8 cellular contexts compared by ENCODE assay signal in the genomic region with DNA sequence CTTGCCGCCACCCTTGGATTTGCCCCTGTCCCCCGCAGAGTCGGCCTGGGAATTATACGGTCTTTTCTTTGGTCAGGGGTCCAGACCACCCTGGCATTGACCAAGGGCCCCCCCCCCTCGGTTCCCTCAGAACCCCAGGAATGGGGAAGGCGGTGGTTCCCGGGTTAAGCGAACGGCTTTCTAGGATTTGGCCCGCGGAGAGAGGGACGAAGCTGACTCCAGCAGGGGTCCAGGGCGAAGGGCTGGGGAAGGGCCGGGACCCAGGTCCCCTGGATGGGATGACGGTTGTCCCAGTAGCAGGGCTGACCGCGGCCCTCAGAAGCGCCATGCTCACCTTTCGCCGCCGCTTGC. TPM values are rescaled to one million over a fixed set of nuclear protein-coding genes. Genes with fewer than 3 reads are reported as not detected.
DNase-seq lines count a peak whose midpoint lies in the region; ATAC-seq, FAIRE-seq and TF ChIP-seq lines count a peak whose summit lies in the region.

No MANE protein-coding gene starts in this region.

- H3K9ac ChIP-seq in K562 (ENCODE audit: insufficient read depth in 1 of 2, low read depth in 2 of 2, low read length in 2 of 2) (peak overlapping the region; percentile 78 to 92), mesenchymal stem cell (ENCODE audit: low read length) (peak overlapping the region; percentile 93)

- FAIRE-seq in K562 (lab: Jason Lieb, UNC), result no peak

- H2BK5ac ChIP-seq in mesenchymal stem cell (ENCODE audit: low read depth, low read length, poor library complexity, severe bottlenecking), result no peak overlapping the region

- H3K79me1 ChIP-seq in mesenchymal stem cell (replicated peaks; ENCODE audit: low read length, poor library complexity, severe bottlenecking), result peaks cover 31% of the 10 kb centered on the region

- no peaks in the 10 kb centered on the region for H3K27me3 Mint-ChIP-seq in activated naive CD4-positive, alpha-beta T cell treated with anti-CD3 and anti-CD28 coated beads, Interleukin-2, amount 10 ng/mL, durations not matched to agents 7 days and 5 days

- H3K14ac ChIP-seq in mesenchymal stem cell (ENCODE audit: low read length in 2 of 2), result no peak overlapping the region

- no peak for TF ChIP-seq EP300 in K562 (IDR thresholded peaks at IDR 0.05; ENCODE audit: low read length)

- H3K4me1 Mint-ChIP-seq in activated naive CD4-positive, alpha-beta T cell treated with anti-CD3 and anti-CD28 coated beads, Interleukin-2, amount 10 ng/mL, durations not matched to agents 7 days and 5 days, result peaks cover 39% of the 10 kb centered on the region

- no peaks in the 10 kb centered on the region for H4K20me1 ChIP-seq in K562 (replicated peaks; ENCODE audit: control insufficient read depth, insufficient read depth, low read length)

- peak overlapping the region; percentile 83 for H3K4me2 ChIP-seq in K562 (ENCODE audit: insufficient read depth, low read length)
- peak overlapping the region; percentile 96 for H3K4me2 ChIP-seq in mesenchymal stem cell (ENCODE audit: low read length, poor library complexity, severe bottlenecking)

- no peak for ATAC-seq in K562
- ATAC-seq in HG02798 (IDR thresholded peaks at IDR 0.05; ENCODE audit: poor library complexity, unreplicated experiment), result no peak

- H3K9me3 Mint-ChIP-seq in activated naive CD4-positive, alpha-beta T cell treated with anti-CD3 and anti-CD28 coated beads, Interleukin-2, amount 10 ng/mL, durations not matched to agents 7 days and 5 days, result no peaks in the 10 kb centered on the region

- peaks cover 41% of the 10 kb centered on the region; the same call in 2 of the 3 replicates for H3K36me3 ChIP-seq in K562 (ENCODE audit: control insufficient read depth, insufficient read depth, low read length)
- peaks cover 53 to 55% of the 10 kb centered on the region in 2 experiments for H3K36me3 ChIP-seq in mesenchymal stem cell (ENCODE audit: control insufficient read depth in 1 of 2, insufficient read depth in 2 of 2, low read depth in 1 of 2, low read length in 2 of 2)
- H3K36me3 ChIP-seq in urinary bladder (ENCODE audit: insufficient read depth), result no peaks in the 10 kb centered on the region

- DNase-seq in activated naive CD4-positive, alpha-beta T cell treated with anti-CD3 and anti-CD28 coated beads, Interleukin-2, amount 10 ng/mL, durations not matched to agents 7 days and 5 days, result no peak
- no peak for DNase-seq in activated naive CD4-positive, alpha-beta T cell treated with anti-CD3 and anti-CD28 coated beads, Interleukin-2, amount 50 U/mL, for 16 hours
- peak in 1 of 4 experiments; percentile 20 for DNase-seq in K562 (ENCODE audit: extremely low read depth in 1 of 4, low spot score in 3 of 4)
- no peak for DNase-seq in mesenchymal stem cell
- no peak for DNase-seq in iPS-NIHi7 (ENCODE audit: extremely low spot score)
- DNase-seq in DMS 273 (lab: John Stamatoyannopoulos, UW; ENCODE audit: unreplicated experiment), result no peak

- H2BK120ac ChIP-seq in mesenchymal stem cell (ENCODE audit: low read depth, low read length), result no peak overlapping the region

- H3K9me1 ChIP-seq in K562 (ENCODE audit: control insufficient read depth, insufficient read depth, low read length), result peaks cover 5% of the 10 kb centered on the region

- POLR2A ChIA-PET in K562 (lab: Yijun Ruan, JAX), result interaction anchor here (0.6 to 1.2 kb wide), 7 partner anchors 9 to 218 kb away, joined by 3 to 6 read pairs (median 4); a partner anchor contains a TSS

- H2BK15ac ChIP-seq in mesenchymal stem cell (ENCODE audit: low read depth, poor library complexity, severe bottlenecking), result no peak overlapping the region

- CTCF ChIA-PET in activated naive CD4-positive, alpha-beta T cell treated with anti-CD3 and anti-CD28 coated beads, Interleukin-2, amount 10 ng/mL, durations not matched to agents 7 days and 5 days (lab: Charles Lee), result interaction anchor here (0.6 to 3.4 kb wide), 12 partner anchors 8 to 471 kb away, joined by 3 to 24 read pairs (median 4); a partner anchor contains a TSS
- CTCF ChIA-PET in K562 (lab: Yijun Ruan, JAX; ENCODE audit: low intra/inter-chr PET ratio), result interaction anchor here (1.0 kb wide), 1 partner anchor 203 kb away, joined by 4 read pairs; no protein-coding TSS in a partner anchor

- no peak overlapping the region for H4K8ac ChIP-seq in mesenchymal stem cell (ENCODE audit: low read length)

- H3K27ac ChIP-seq in K562 (ENCODE audit: extremely low read depth, low read depth, low read length), result peak overlapping the region; percentile 61
- H3K27ac ChIP-seq in mesenchymal stem cell (ENCODE audit: low read length, poor library complexity, severe bottlenecking), result no peak overlapping the region
- H3K27ac ChIP-seq in urinary bladder (ENCODE audit: low read depth), result no peak overlapping the region

- no TSS peak for BruUV-seq in K562 (replicated peaks; lab: Mats Ljungman, UMichigan)

- 0% methylated on average over 12 of the region's 21 CpGs for WGBS in K562 (ENCODE audit: insufficient coverage, low coverage, missing lambda C conversion rate)
- WGBS in mesenchymal stem cell, result under 1% methylated on average over 20 of the region's 21 CpGs
- WGBS in urinary bladder, result under 1% methylated on average over 21 of the region's 21 CpGs

- peaks cover 19 to 33% of the 10 kb centered on the region in 2 experiments; a peak in 4 of 5 replicates for H3K4me1 ChIP-seq in K562 (replicated peaks in 1 of 2; ENCODE audit: control insufficient read depth in 2 of 2, insufficient read depth in 2 of 2, low read length in 2 of 2)
- H3K4me1 ChIP-seq in mesenchymal stem cell (ENCODE audit: control insufficient read depth, insufficient read depth, low read depth, low read length), result peaks cover 19% of the 10 kb centered on the region
- no peaks in the 10 kb centered on the region for H3K4me1 ChIP-seq in urinary bladder (ENCODE audit: insufficient read depth)

- in situ Hi-C loops in K562 (cut with MboI), result no loop called here

- peak overlapping the region; percentile 91 for H3K27ac Mint-ChIP-seq in activated naive CD4-positive, alpha-beta T cell treated with anti-CD3 and anti-CD28 coated beads, Interleukin-2, amount 10 ng/mL, durations not matched to agents 7 days and 5 days

- peak overlapping the region in 1 of 2 experiments; percentile 78 for H3K23ac ChIP-seq in mesenchymal stem cell (ENCODE audit: low read length in 2 of 2)

- H2AFZ ChIP-seq in K562 (ENCODE audit: low read depth, low read length) (no peak overlapping the region), mesenchymal stem cell (ENCODE audit: low read depth, low read length) (no peak overlapping the region)

- peak overlapping the region; percentile 87 for H3K4me3 Mint-ChIP-seq in activated naive CD4-positive, alpha-beta T cell treated with anti-CD3 and anti-CD28 coated beads, Interleukin-2, amount 10 ng/mL, durations not matched to agents 7 days and 5 days

- H3K18ac ChIP-seq in mesenchymal stem cell (ENCODE audit: low read depth in 1 of 2, low read length in 2 of 2), result peak overlapping the region in 1 of 2 experiments; percentile 4

- intact Hi-C loops in K562 (cut with micrococcal nuclease), result loop anchor here (5.0 kb wide), 1 partner anchor 201 kb away; no protein-coding TSS in a partner anchor

- H3K79me2 ChIP-seq in K562 (ENCODE audit: control insufficient read depth, insufficient read depth, low read length), result peaks cover 35% of the 10 kb centered on the region

- no peak for TF ChIP-seq RAD21 in K562 (CRISPR knock-in tag; conservative IDR thresholded peaks at IDR 0.05 in 1 of 2, IDR thresholded peaks at IDR 0.05 in 1 of 2)

- H3K27me3 ChIP-seq in K562 (ENCODE audit: control insufficient read depth in 2 of 2, insufficient read depth in 2 of 2, low read length in 2 of 2) (no peaks in the 10 kb centered on the region), mesenchymal stem cell (ENCODE audit: control insufficient read depth in 1 of 2, insufficient read depth in 1 of 2, low read length in 2 of 2) (no peaks in the 10 kb centered on the region)

- H3K4me3 ChIP-seq in K562 (peak overlapping the region; percentile 90), mesenchymal stem cell (ENCODE audit: insufficient read depth in 1 of 2, low read depth in 1 of 2, low read length in 2 of 2) (peak overlapping the region; percentile 84 to 94), urinary bladder (ENCODE audit: low read depth, low read length) (peak overlapping the region; percentile 63)

- H2BK12ac ChIP-seq in mesenchymal stem cell (ENCODE audit: low read length in 2 of 2), result no peak overlapping the region

- TF ChIP-seq POLR2A in K562 (conservative IDR thresholded peaks at IDR 0.05), result no peak; the same call in 1 of the 2 replicates

- H4K91ac ChIP-seq in mesenchymal stem cell (ENCODE audit: low read length), result no peak overlapping the region

- H3K4ac ChIP-seq in mesenchymal stem cell (ENCODE audit: low read depth in 1 of 2, low read length in 2 of 2), result no peak overlapping the region

- peaks cover 17% of the 10 kb centered on the region for H3K36me3 Mint-ChIP-seq in activated naive CD4-positive, alpha-beta T cell treated with anti-CD3 and anti-CD28 coated beads, Interleukin-2, amount 10 ng/mL, durations not matched to agents 7 days and 5 days

- H3K9me3 ChIP-seq in K562 (replicated peaks; ENCODE audit: control insufficient read depth, insufficient read depth, low read depth, low read length) (no peaks in the 10 kb centered on the region), mesenchymal stem cell (ENCODE audit: control insufficient read depth, low read length) (no peaks in the 10 kb centered on the region)

- TF ChIP-seq CTCF in K562 (IDR thresholded peaks at IDR 0.05 in 2 of 3, conservative IDR thresholded peaks at IDR 0.05 in 1 of 3; ENCODE audit: insufficient read depth in 2 of 3, low read depth in 1 of 3, low read length in 3 of 3), result no peak

- H2AK5ac ChIP-seq in mesenchymal stem cell (ENCODE audit: low read length, severe bottlenecking), result no peak overlapping the region

RNA-seq across cellular contexts. Expression of a gene that starts 0.3 kb away (rescaled TPM):
- 6.5 and 24.7 TPM in 2 replicates for total RNA-seq in K562 (2011; cell fraction: chromatin; rRNA removed; ENCODE audit: low replicate concordance)
- 19.2 and 29.0 TPM in 2 replicates for total RNA-seq in K562 (2011; cell fraction: nucleolus; rRNA removed)
- 10.9 and 13.5 TPM in 2 replicates for total RNA-seq in K562 (2011; cell fraction: nucleoplasm; rRNA removed)
- total RNA-seq in K562 (2014; rRNA removed) (62.6 and 68.5 TPM in 2 replicates), K562 (2014; rRNA removed; fragmentation: Illumina TruSeq; extraction: Trizol) (15.7 and 29.1 TPM in 2 replicates), K562 (2015; rRNA removed; fragmentation: Illumina TruSeq; extraction: Trizol) (48.9 and 52.4 TPM in 2 replicates), K562 (2021) (64.1 and 67.0 TPM in 2 replicates), urinary bladder (7.7 TPM)
- polyA plus RNA-seq in K562 (2011; rRNA removed) (20.3 and 23.1 TPM in 2 replicates), K562 (2014; fragmentation: Illumina TruSeq; extraction: Trizol) (45.9 and 55.5 TPM in 2 replicates), K562 (2014; fragmentation: Nextera tagmentation; extraction: Ambion mirVana) (10 to 100 TPM in 1 of 2 experiments, 1 to 10 TPM in 1; 5.2 to 12.9 TPM), K562 (2014; rRNA removed) (62.1 and 64.4 TPM in 2 replicates), urinary bladder (29.5 TPM)
- polyA plus RNA-seq in K562 (2011; cell fraction: cytosol; rRNA removed), result 32.4 and 70.8 TPM in 2 replicates
- polyA plus RNA-seq in K562 (2011; cell fraction: nucleus; rRNA removed), result 30.2 and 46.3 TPM in 2 replicates
- polyA plus RNA-seq in K562 (2012), result 30.1 and 55.6 TPM in 2 replicates
- polyA minus RNA-seq in K562 (2011; rRNA and poly(A)+ RNA removed), result 9.2 and 19.8 TPM in 2 replicates
- 16.3 and 26.0 TPM in 2 replicates for polyA minus RNA-seq in K562 (2011; cell fraction: cytosol; rRNA and poly(A)+ RNA removed)
- 3.8 and 4.8 TPM in 2 replicates for polyA minus RNA-seq in K562 (2011; cell fraction: nucleus; rRNA and poly(A)+ RNA removed)
- 9.3 TPM for polyA plus RNA-seq in mesenchymal stem cell (2013, experiment 1 of 2)
- 9.2 TPM for polyA plus RNA-seq in mesenchymal stem cell (2013, experiment 2 of 2)

RNA-seq across cellular contexts. Expression of a gene that starts 0.7 kb away (rescaled TPM):
- 9.0 and 16.5 TPM in 2 replicates for total RNA-seq in K562 (2011; cell fraction: chromatin; rRNA removed; ENCODE audit: low replicate concordance)
- 9.3 and 12.5 TPM in 2 replicates for total RNA-seq in K562 (2011; cell fraction: nucleolus; rRNA removed)
- 3.1 and 7.1 TPM in 2 replicates for total RNA-seq in K562 (2011; cell fraction: nucleoplasm; rRNA removed)
- 5.2 and 6.2 TPM in 2 replicates for total RNA-seq in K562 (2014; rRNA removed)
- 1.9 and 2.2 TPM in 2 replicates for total RNA-seq in K562 (2014; rRNA removed; fragmentation: Illumina TruSeq; extraction: Trizol)
- total RNA-seq in K562 (2015; rRNA removed; fragmentation: Illumina TruSeq; extraction: Trizol), result 4.6 and 4.7 TPM in 2 replicates
- total RNA-seq in K562 (2021), result 4.8 and 6.5 TPM in 2 replicates
- 3.7 and 6.6 TPM in 2 replicates for polyA plus RNA-seq in K562 (2011; rRNA removed)
- 4.4 and 5.4 TPM in 2 replicates for polyA plus RNA-seq in K562 (2011; cell fraction: cytosol; rRNA removed)
- polyA plus RNA-seq in K562 (2011; cell fraction: nucleus; rRNA removed), result 39.5 and 39.6 TPM in 2 replicates
- polyA plus RNA-seq in K562 (2012), result 6.4 and 11.7 TPM in 2 replicates
- polyA plus RNA-seq in K562 (2014; fragmentation: Illumina TruSeq; extraction: Trizol), result 4.5 and 5.3 TPM in 2 replicates
- polyA plus RNA-seq in K562 (2014; fragmentation: Nextera tagmentation; extraction: Ambion mirVana), result under 1 TPM; 0.46 to 0.55 TPM
- polyA plus RNA-seq in K562 (2014; rRNA removed), result 6.6 TPM in 2 replicates
- polyA minus RNA-seq in K562 (2011; rRNA and poly(A)+ RNA removed), result 1.5 and 1.6 TPM in 2 replicates
- 2.4 and 3.8 TPM in 2 replicates for polyA minus RNA-seq in K562 (2011; cell fraction: cytosol; rRNA and poly(A)+ RNA removed)
- 4.3 and 6.9 TPM in 2 replicates for polyA minus RNA-seq in K562 (2011; cell fraction: nucleus; rRNA and poly(A)+ RNA removed)
- 6.4 TPM for polyA plus RNA-seq in mesenchymal stem cell (2013, experiment 1 of 2)
- 6.1 TPM for polyA plus RNA-seq in mesenchymal stem cell (2013, experiment 2 of 2)
- total RNA-seq in urinary bladder, result 6.1 TPM
- 15.0 TPM for polyA plus RNA-seq in urinary bladder

RNA-seq across cellular contexts. Expression of a gene that starts 13.8 kb away (rescaled TPM):
- total RNA-seq in K562 (2011; cell fraction: chromatin; rRNA removed; ENCODE audit: low replicate concordance), result not detected in 2 replicates
- total RNA-seq in K562 (2011; cell fraction: nucleolus; rRNA removed), result not detected in 2 replicates
- not detected in 2 replicates for total RNA-seq in K562 (2011; cell fraction: nucleoplasm; rRNA removed)
- total RNA-seq in K562 (2014; rRNA removed) (not detected in 2 replicates), K562 (2014; rRNA removed; fragmentation: Illumina TruSeq; extraction: Trizol) (not detected in 2 replicates), K562 (2015; rRNA removed; fragmentation: Illumina TruSeq; extraction: Trizol) (not detected in 2 replicates), K562 (2021) (not detected in 2 replicates), urinary bladder (not detected)
- polyA plus RNA-seq in K562 (2011; rRNA removed) (not detected in 2 replicates), K562 (2014; fragmentation: Illumina TruSeq; extraction: Trizol) (not detected in 2 replicates), K562 (2014; fragmentation: Nextera tagmentation; extraction: Ambion mirVana) (not detected), K562 (2014; rRNA removed) (not detected in 2 replicates), urinary bladder (0.32 TPM)
- polyA plus RNA-seq in K562 (2011; cell fraction: cytosol; rRNA removed), result not detected in 2 replicates
- not detected in 2 replicates for polyA plus RNA-seq in K562 (2011; cell fraction: nucleus; rRNA removed)
- polyA plus RNA-seq in K562 (2012), result not detected in 2 replicates
- polyA minus RNA-seq in K562 (2011; rRNA and poly(A)+ RNA removed), result not detected in 2 replicates
- not detected in 2 replicates for polyA minus RNA-seq in K562 (2011; cell fraction: cytosol; rRNA and poly(A)+ RNA removed)
- polyA minus RNA-seq in K562 (2011; cell fraction: nucleus; rRNA and poly(A)+ RNA removed), result not detected in 2 replicates
- polyA plus RNA-seq in mesenchymal stem cell (2013, experiment 1 of 2), result not detected
- polyA plus RNA-seq in mesenchymal stem cell (2013, experiment 2 of 2), result 0.03 TPM

RNA-seq across cellular contexts. Expression of a gene that starts 25.8 kb away (rescaled TPM):
- total RNA-seq in K562 (2011; cell fraction: chromatin; rRNA removed; ENCODE audit: low replicate concordance), result 3.7 and 14.0 TPM in 2 replicates
- 5.8 and 7.8 TPM in 2 replicates for total RNA-seq in K562 (2011; cell fraction: nucleolus; rRNA removed)
- total RNA-seq in K562 (2011; cell fraction: nucleoplasm; rRNA removed), result 4.6 and 5.4 TPM in 2 replicates
- total RNA-seq in K562 (2014; rRNA removed) (4.6 and 4.9 TPM in 2 replicates), K562 (2014; rRNA removed; fragmentation: Illumina TruSeq; extraction: Trizol) (0.73 and 0.93 TPM in 2 replicates), K562 (2015; rRNA removed; fragmentation: Illumina TruSeq; extraction: Trizol) (1.6 and 2.1 TPM in 2 replicates), K562 (2021) (4.7 and 5.7 TPM in 2 replicates), urinary bladder (22.4 TPM)
- polyA plus RNA-seq in K562 (2011; rRNA removed) (3.1 and 5.5 TPM in 2 replicates), K562 (2014; fragmentation: Illumina TruSeq; extraction: Trizol) (2.6 and 4.7 TPM in 2 replicates), K562 (2014; fragmentation: Nextera tagmentation; extraction: Ambion mirVana) (under 1 TPM; 0.06 to 0.07 TPM), K562 (2014; rRNA removed) (5.8 and 6.4 TPM in 2 replicates), urinary bladder (43.9 TPM)
- 4.5 and 7.3 TPM in 2 replicates for polyA plus RNA-seq in K562 (2011; cell fraction: cytosol; rRNA removed)
- polyA plus RNA-seq in K562 (2011; cell fraction: nucleus; rRNA removed), result 15.9 and 21.8 TPM in 2 replicates
- polyA plus RNA-seq in K562 (2012), result 3.7 and 10.9 TPM in 2 replicates
- polyA minus RNA-seq in K562 (2011; rRNA and poly(A)+ RNA removed), result 1.3 and 1.9 TPM in 2 replicates
- 1.4 and 1.6 TPM in 2 replicates for polyA minus RNA-seq in K562 (2011; cell fraction: cytosol; rRNA and poly(A)+ RNA removed)
- polyA minus RNA-seq in K562 (2011; cell fraction: nucleus; rRNA and poly(A)+ RNA removed), result 1.9 and 3.9 TPM in 2 replicates
- polyA plus RNA-seq in mesenchymal stem cell (2013, experiment 1 of 2), result 32.5 TPM
- polyA plus RNA-seq in mesenchymal stem cell (2013, experiment 2 of 2), result 31.0 TPM

RNA-seq across cellular contexts. Expression of a gene that starts 32.4 kb away (rescaled TPM):
- total RNA-seq in K562 (2011; cell fraction: chromatin; rRNA removed; ENCODE audit: low replicate concordance), result 33.5 and 88.4 TPM in 2 replicates
- total RNA-seq in K562 (2011; cell fraction: nucleolus; rRNA removed), result 69.5 and 79.0 TPM in 2 replicates
- total RNA-seq in K562 (2011; cell fraction: nucleoplasm; rRNA removed), result 83.9 and 125 TPM in 2 replicates
- total RNA-seq in K562 (2014; rRNA removed) (46.5 and 78.4 TPM in 2 replicates), K562 (2014; rRNA removed; fragmentation: Illumina TruSeq; extraction: Trizol) (27.4 and 28.3 TPM in 2 replicates), K562 (2015; rRNA removed; fragmentation: Illumina TruSeq; extraction: Trizol) (33.7 and 34.0 TPM in 2 replicates), K562 (2021) (65.2 and 68.0 TPM in 2 replicates), urinary bladder (14.2 TPM)
- polyA plus RNA-seq in K562 (2011; rRNA removed) (107 and 114 TPM in 2 replicates), K562 (2014; fragmentation: Illumina TruSeq; extraction: Trizol) (72.2 and 86.5 TPM in 2 replicates), K562 (2014; fragmentation: Nextera tagmentation; extraction: Ambion mirVana) (10 to 100 TPM; 10.6 to 11.7 TPM), K562 (2014; rRNA removed) (80.5 and 87.3 TPM in 2 replicates), urinary bladder (69.1 TPM)
- polyA plus RNA-seq in K562 (2011; cell fraction: cytosol; rRNA removed), result 153 and 233 TPM in 2 replicates
- 82.3 and 118 TPM in 2 replicates for polyA plus RNA-seq in K562 (2011; cell fraction: nucleus; rRNA removed)
- 58.2 and 103 TPM in 2 replicates for polyA plus RNA-seq in K562 (2012)
- 50.4 and 76.8 TPM in 2 replicates for polyA minus RNA-seq in K562 (2011; rRNA and poly(A)+ RNA removed)
- 38.9 and 39.4 TPM in 2 replicates for polyA minus RNA-seq in K562 (2011; cell fraction: cytosol; rRNA and poly(A)+ RNA removed)
- polyA minus RNA-seq in K562 (2011; cell fraction: nucleus; rRNA and poly(A)+ RNA removed), result 26.3 and 30.1 TPM in 2 replicates
- 15.5 TPM for polyA plus RNA-seq in mesenchymal stem cell (2013, experiment 1 of 2)
- polyA plus RNA-seq in mesenchymal stem cell (2013, experiment 2 of 2), result 15.1 TPM
